10 cellular contexts compared by ENCODE assay signal in the genomic region with DNA sequence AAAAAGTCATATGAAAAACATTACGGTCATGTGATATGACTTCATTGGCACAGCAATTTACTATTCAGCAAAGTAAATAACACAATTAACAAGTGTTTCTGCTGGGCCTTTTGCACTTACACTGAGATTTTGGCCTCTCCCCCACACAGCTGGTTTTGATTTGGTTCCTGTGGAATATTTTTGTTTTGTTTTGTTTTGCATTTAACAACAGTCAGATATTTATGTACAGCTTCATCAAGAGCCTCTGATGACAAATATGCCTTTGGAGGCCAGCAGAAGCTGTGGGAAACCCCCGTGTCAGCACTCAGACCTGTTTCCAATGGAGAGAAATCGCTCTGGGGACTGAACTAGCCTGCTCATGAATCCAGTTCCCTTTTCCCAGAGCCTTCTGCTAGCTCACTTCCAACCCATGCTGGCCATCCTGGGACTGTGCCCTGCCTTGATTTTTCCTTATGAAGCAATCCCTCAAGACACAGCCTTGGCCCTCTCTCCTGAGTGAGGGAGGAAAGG.
DNase-seq lines count a peak whose midpoint lies in the region; ATAC-seq and TF ChIP-seq lines count a peak whose summit lies in the region.
"Had no signal": no experiment of that assay in that cellular context is flagged by ENCODE, and none has a peak within 500 bp of the region (broad histone marks: within the 10 kb centered on the region; RNA-seq: fewer than 3 reads in every experiment).

No MANE protein-coding gene starts in this region.

- H3K9ac ChIP-seq in colonic mucosa (ENCODE audit: low read depth in 2 of 2, low read length in 2 of 2), result no peak overlapping the region

- H3K27ac ChIP-seq in HEK293 (ENCODE audit: extremely low read depth, low read depth, low read length) (no peak overlapping the region), colonic mucosa (peak overlapping the region; percentile 42)

- H3K9me3 ChIP-seq in HEK293 (ENCODE audit: control insufficient read depth, insufficient read depth, low read depth, low read length) (no peaks in the 10 kb centered on the region), colonic mucosa (no peaks in the 10 kb centered on the region)

- TF ChIP-seq CTCF in HEK293 (tag by site-specific recombination; IDR thresholded peaks at IDR 0.05) (no peak), colonic mucosa (IDR thresholded peaks at IDR 0.05) (no peak)

- H3K4me1 ChIP-seq in HEK293 (ENCODE audit: control insufficient read depth, insufficient read depth, low read length) (no peaks in the 10 kb centered on the region), colonic mucosa (no peaks in the 10 kb centered on the region)

- H3K4me3 ChIP-seq in HEK293 (ENCODE audit: low read depth, low read length), result no peak overlapping the region
- H3K4me3 ChIP-seq in colonic mucosa, result no peak overlapping the region

- H3K36me3 ChIP-seq in HEK293 (ENCODE audit: control insufficient read depth in 2 of 2, insufficient read depth in 1 of 2, low read length in 2 of 2) (no peaks in the 10 kb centered on the region), colonic mucosa (no peaks in the 10 kb centered on the region)

- DNase-seq in colonic mucosa (peak; percentile 27), left kidney (ENCODE audit: low read depth, low spot score) (peak; percentile 54), stromal cell of bone marrow (ENCODE audit: low read depth) (peak; percentile 93), DMS114 treated with DMSO at 0.1 percent for 48 hours (lab: John Stamatoyannopoulos, UW; ENCODE audit: unreplicated experiment) (no peak), DMS53 (lab: John Stamatoyannopoulos, UW) (no peak)
- DNase-seq: SHP77 treated with DMSO at 0.1 percent for 48 hours had no signal

- ATAC-seq in HG03135 (IDR thresholded peaks at IDR 0.05; ENCODE audit: unreplicated experiment) (no peak), HG02973 (IDR thresholded peaks at IDR 0.05; ENCODE audit: unreplicated experiment) (no peak)
- ATAC-seq: activated T-helper 17 cell treated with anti-CD3 and anti-CD28 coated beads, Interleukin-2, amount 50 U/mL, for 72 hours had no signal

- intact Hi-C loops in colonic mucosa (cut with DNase I), result no loop called here

- H3K27me3 ChIP-seq in colonic mucosa, result no peaks in the 10 kb centered on the region

- CTCF ChIA-PET in HEK293 (lab: Yijun Ruan, JAX), result no interaction called here

- POLR2A ChIA-PET in HEK293 (lab: Yijun Ruan, JAX), result no interaction called here

TF ChIP-seq in HEK293, 187 proteins besides CTCF, POLR2A, EP300 and RAD21:
- TF ChIP-seq MYNN (tag by site-specific recombination; IDR thresholded peaks at IDR 0.05; ENCODE audit: borderline replicate concordance), result no peak
- no peak for TF ChIP-seq ZSCAN23 (tag by site-specific recombination; IDR thresholded peaks at IDR 0.05)
- peak; percentile 64 for TF ChIP-seq PRDM6 (tag by site-specific recombination; IDR thresholded peaks at IDR 0.05)
- no peak for TF ChIP-seq YY2 (tag by site-specific recombination; IDR thresholded peaks at IDR 0.05)
- peak; percentile 37; the same call in 1 of the 2 replicates for TF ChIP-seq GFI1B (tag by site-specific recombination; IDR thresholded peaks at IDR 0.05)
- TF ChIP-seq ZNF19 (tag by site-specific recombination; IDR thresholded peaks at IDR 0.05; ENCODE audit: low read depth), result no peak
- no peak for TF ChIP-seq ZNF660 (tag by site-specific recombination; IDR thresholded peaks at IDR 0.05)
- TF ChIP-seq ZNF335 (tag by site-specific recombination; conservative IDR thresholded peaks at IDR 0.05), result no peak
- TF ChIP-seq OSR2 (tag by site-specific recombination; IDR thresholded peaks at IDR 0.05), result no peak
- TF ChIP-seq AEBP2 (tag by site-specific recombination; IDR thresholded peaks at IDR 0.05; ENCODE audit: borderline replicate concordance), result no peak
- TF ChIP-seq ZNF830 (tag by site-specific recombination; IDR thresholded peaks at IDR 0.05; ENCODE audit: low read depth), result no peak
- no peak for TF ChIP-seq ZNF423 (tag by site-specific recombination; IDR thresholded peaks at IDR 0.05)
- peak; percentile 47; the same call in 1 of the 2 replicates for TF ChIP-seq SCRT2 (tag by site-specific recombination; IDR thresholded peaks at IDR 0.05)
- TF ChIP-seq ZNF645 (tag by site-specific recombination; IDR thresholded peaks at IDR 0.05), result no peak
- no peak for TF ChIP-seq ZNF555 (tag by site-specific recombination; conservative IDR thresholded peaks at IDR 0.05)

Comparison
In these comparisons a context has a peak if more than half of its experiments do, and no peak if none do; other contexts are left out.
1. DNase-seq: peak in colonic mucosa (single experiment), left kidney (single experiment) and stromal cell of bone marrow (single experiment); none in DMS114 treated with DMSO at 0.1 percent for 48 hours (single experiment) and DMS53 (single experiment).